In genomic region chr7:47026733-47027450, GRCh38 we compare ENCODE assay signal across 16 cellular contexts.
A peak's percentile ranks its signal among the peaks of the same experiment; 100 is the strongest.
DNase-seq lines count a peak whose midpoint lies in the region; TF ChIP-seq lines count a peak whose summit lies in the region.
"Had no signal": no experiment of that assay in that cellular context is flagged by ENCODE, and none has a peak within 500 bp of the region (broad histone marks: within the 10 kb centered on the region; RNA-seq: fewer than 3 reads in every experiment).

No MANE protein-coding gene starts in this region.

- H3K27ac ChIP-seq in VCaP, result peak overlapping the region; percentile 45
- H3K27ac ChIP-seq: PC-9, RWPE1, SJCRH30 had no signal

- TF ChIP-seq CTCF in VCaP (conservative IDR thresholded peaks at IDR 0.05), result no peak

- peak; percentile 49 for DNase-seq in COLO668 (lab: John Stamatoyannopoulos, UW; ENCODE audit: unreplicated experiment)
- DNase-seq in DMS153 (lab: John Stamatoyannopoulos, UW), result peak; percentile 88
- peak; percentile 83 for DNase-seq in NCI-H1105 treated with DMSO at 0.1 percent for 48 hours (lab: John Stamatoyannopoulos, UW)
- DNase-seq in anterior cingulate cortex (lab: John Stamatoyannopoulos, UW), result no peak
- no peak for DNase-seq in SK-N-DZ (ENCODE audit: low spot score)
- no peak for DNase-seq in HPDE6-E6E7 (ENCODE audit: extremely low spot score)
- DNase-seq: ACHN; C1 segment of cervical spinal cord; CD8-positive, alpha-beta memory T cell; GF-D8; NCI-H1417 treated with DMSO at 0.1 percent for 48 hours; NCI-H187 treated with DMSO at 0.1 percent for 48 hours; PC-9; SJCRH30 had no signal

Comparison
In these comparisons a context has a peak if more than half of its experiments do, and no peak if none do; other contexts are left out.
1. DNase-seq: peak in COLO668 (single experiment), DMS153 (single experiment) and NCI-H1105 treated with DMSO at 0.1 percent for 48 hours (single experiment); none in anterior cingulate cortex (0 of 58), SK-N-DZ (single experiment) and HPDE6-E6E7 (single experiment).